1 cellular context compared by ENCODE assay signal in genomic region chrX:154517101-154517781, GRCh38.
TF ChIP-seq lines count a peak whose summit lies in the region.

No MANE protein-coding gene starts in this region.

TF ChIP-seq in HepG2, 621 proteins besides CTCF, POLR2A, EP300 and RAD21 (continued from another document and continues in another):
- TF ChIP-seq AKNA (CRISPR knock-in tag; IDR thresholded peaks at IDR 0.05; ENCODE audit: borderline replicate concordance) (no peak), NR2F6 (IDR thresholded peaks at IDR 0.05) (peak; percentile 72), NR2F6 (CRISPR knock-in tag; IDR thresholded peaks at IDR 0.05) (peak; percentile 81), ZUFSP (CRISPR knock-in tag; IDR thresholded peaks at IDR 0.05; ENCODE audit: borderline replicate concordance) (no peak), THAP8 (CRISPR knock-in tag; IDR thresholded peaks at IDR 0.05; ENCODE audit: borderline replicate concordance) (no peak), LCORL (IDR thresholded peaks at IDR 0.05) (no peak), LCORL (CRISPR knock-in tag; IDR thresholded peaks at IDR 0.05) (no peak), SALL1 (CRISPR knock-in tag; IDR thresholded peaks at IDR 0.05) (peak; percentile 65), CREB1 (IDR thresholded peaks at IDR 0.05) (no peak), CREB1 (CRISPR knock-in tag; IDR thresholded peaks at IDR 0.05) (no peak), ZNF207 (IDR thresholded peaks at IDR 0.05; ENCODE audit: borderline replicate concordance) (no peak), ARNT2 (CRISPR knock-in tag; IDR thresholded peaks at IDR 0.05; ENCODE audit: low read depth) (no peak), HNRNPH1 (optimal IDR thresholded peaks at IDR 0.05; ENCODE audit: low read depth, low read length) (no peak), JUN (CRISPR knock-in tag; IDR thresholded peaks at IDR 0.05) (no peak), ZFAT (CRISPR knock-in tag; conservative IDR thresholded peaks at IDR 0.05) (no peak), ZNF143 (CRISPR knock-in tag; IDR thresholded peaks at IDR 0.05) (no peak), ZBTB34 (CRISPR knock-in tag; IDR thresholded peaks at IDR 0.05) (no peak), PPARG (CRISPR knock-in tag; conservative IDR thresholded peaks at IDR 0.05) (peak; percentile 55; the same call in 1 of the 2 replicates), RFX1 (IDR thresholded peaks at IDR 0.05) (no peak), JDP2 (CRISPR knock-in tag; IDR thresholded peaks at IDR 0.05; ENCODE audit: borderline replicate concordance) (no peak), REL (CRISPR knock-in tag; conservative IDR thresholded peaks at IDR 0.05) (no peak), ZNF510 (CRISPR knock-in tag; IDR thresholded peaks at IDR 0.05; ENCODE audit: low read depth) (no peak), GMEB1 (CRISPR knock-in tag; IDR thresholded peaks at IDR 0.05; ENCODE audit: borderline replicate concordance) (no peak), ZBTB37 (CRISPR knock-in tag; IDR thresholded peaks at IDR 0.05) (no peak), MAF1 (CRISPR knock-in tag; IDR thresholded peaks at IDR 0.05; ENCODE audit: borderline replicate concordance) (no peak), ATM (IDR thresholded peaks at IDR 0.05; ENCODE audit: borderline replicate concordance) (no peak), ZNF800 (CRISPR knock-in tag; IDR thresholded peaks at IDR 0.05) (0 out of 2 replicates have a peak, but pooled peaks have one; percentile 34), ZNF382 (CRISPR knock-in tag; IDR thresholded peaks at IDR 0.05; ENCODE audit: borderline replicate concordance) (no peak), ZNF543 (CRISPR knock-in tag; IDR thresholded peaks at IDR 0.05) (no peak), AHDC1 (CRISPR knock-in tag; IDR thresholded peaks at IDR 0.05; ENCODE audit: borderline replicate concordance) (no peak; the same call in 1 of the 2 replicates), MXD1 (CRISPR knock-in tag; IDR thresholded peaks at IDR 0.05) (no peak), ZNF138 (CRISPR knock-in tag; IDR thresholded peaks at IDR 0.05; ENCODE audit: low read depth) (no peak), ZNF652 (CRISPR knock-in tag; IDR thresholded peaks at IDR 0.05; ENCODE audit: borderline replicate concordance, low read depth) (no peak), ZNF280B (CRISPR knock-in tag; IDR thresholded peaks at IDR 0.05; ENCODE audit: borderline replicate concordance) (no peak)
